29 cellular contexts compared by ENCODE assay signal in genomic region chr9:95140821-95141220, GRCh38.
"Had no signal": no experiment of that assay in that cellular context is flagged by ENCODE, and none has a peak within 500 bp of the region (broad histone marks: within the 10 kb centered on the region; RNA-seq: fewer than 3 reads in every experiment).

No MANE protein-coding gene starts in this region.

- ATAC-seq: activated CD8-positive, alpha-beta memory T cell treated with anti-CD3 and anti-CD28 coated beads, Interleukin-2, amount 10 ng/mL, durations not matched to agents 7 days and 5 days; activated naive CD8-positive, alpha-beta T cell treated with anti-CD3 and anti-CD28 coated beads, Interleukin-2, amount 50 U/mL, for 24 hours had no signal

- H3K27ac ChIP-seq: WERI-Rb-1 had no signal

- DNase-seq: activated CD4-positive, alpha-beta memory T cell treated with anti-CD3 and anti-CD28 coated beads, Interleukin-2, amount 10 ng/mL, durations not matched to agents 7 days and 5 days; activated CD4-positive, alpha-beta T cell treated with anti-CD3 and anti-CD28 coated beads for 1 hour; activated CD4-positive, alpha-beta T cell treated with anti-CD3 and anti-CD28 coated beads for 48 hours; activated CD4-positive, CD25-positive, alpha-beta regulatory T cell; activated CD8-positive, alpha-beta memory T cell treated with anti-CD3 and anti-CD28 coated beads for 24 hours; activated CD8-positive, alpha-beta memory T cell treated with anti-CD3 and anti-CD28 coated beads, Interleukin-2, amount 10 ng/mL, durations not matched to agents 7 days and 5 days; activated CD8-positive, alpha-beta memory T cell treated with anti-CD3 and anti-CD28 coated beads, Interleukin-2, amount 50 U/mL, for 48 hours; activated effector memory CD4-positive, alpha-beta T cell treated with Interleukin-2 at 50 U/mL for 16 hours; activated naive CD4-positive, alpha-beta T cell treated with anti-CD3 and anti-CD28 coated beads, Interleukin-2, amount 10 ng/mL, durations not matched to agents 7 days and 5 days; activated naive CD8-positive, alpha-beta T cell treated with anti-CD3 and anti-CD28 coated beads, Interleukin-2, amount 50 U/mL, for 24 hours; activated T-cell treated with anti-CD3 and anti-CD28 coated beads, Interleukin-2, amount 50 U/mL, for 48 hours; anterior cingulate cortex; caudate nucleus; Karpas-422; KBM-7; MM.1S; MV-4-11; NCI-H1092; NCI-H1436 treated with DMSO at 0.1 percent for 48 hours; NCI-H1694 treated with DMSO at 0.1 percent for 48 hours; NCI-H2029; NCI-H2171; NCI-H510A; NCI-H526; NCI-H748 treated with DMSO at 0.1 percent for 48 hours; NK-92 treated with Interleukin-12 subunit alpha and Interleukin-12 subunit beta, amount 100 ng/mL, for 24 hours; Right ventricle myocardium superior; T1000; WERI-Rb-1 had no signal
